In genomic region chr3:133476971-133477375, GRCh38 we compare ENCODE assay signal across 10 cellular contexts.
DNase-seq lines count a peak whose midpoint lies in the region; ATAC-seq and TF ChIP-seq lines count a peak whose summit lies in the region.
"Had no signal": no experiment of that assay in that cellular context is flagged by ENCODE, and none has a peak within 500 bp of the region (broad histone marks: within the 10 kb centered on the region; RNA-seq: fewer than 3 reads in every experiment).

No MANE protein-coding gene starts in this region.

- no peaks in the 10 kb centered on the region for H3K9me3 Mint-ChIP-seq in GM23338
- H3K9me3 Mint-ChIP-seq in stimulated activated naive B cell treated with anti-CD40 and anti-IgM and Interleukin-4, amounts not matched to agents 10 μg/mL and 1 μg/mL and 100 μg/mL, for 72 hours: no peaks in the 10 kb centered on the region
- H3K9me3 Mint-ChIP-seq: activated T-cell treated with anti-CD3 and anti-CD28 coated beads, Interleukin-2, amount 50 U/mL, for 72 hours had no signal

- no peak overlapping the region for H3K4me2 ChIP-seq in GM23338

- no peaks in the 10 kb centered on the region for H3F3A ChIP-seq in GM23338 (replicated peaks; ENCODE audit: low read depth)

- H2AFZ ChIP-seq in GM23338: peak overlapping the region; percentile 10; the same call in 1 of the 2 replicates

- H3K4me1 ChIP-seq in GM23338 (ENCODE audit: insufficient read depth): peaks cover 26% of the 10 kb centered on the region
- H3K4me1 ChIP-seq: prostate gland had no signal

- H3K36me3 ChIP-seq in GM23338 (ENCODE audit: insufficient read depth): no peaks in the 10 kb centered on the region
- H3K36me3 ChIP-seq: prostate gland had no signal

- H3K9me2 ChIP-seq in GM23338 (ENCODE audit: insufficient read depth): 0 out of 2 replicates have a peak, but pooled peaks cover 4% of the 10 kb centered on the region

- no peaks in the 10 kb centered on the region for H3K27me3 Mint-ChIP-seq in GM23338 (ENCODE audit: insufficient read depth, low read depth, poor library complexity)
- no peaks in the 10 kb centered on the region for H3K27me3 Mint-ChIP-seq in stimulated activated naive B cell treated with anti-CD40 and anti-IgM and Interleukin-4, amounts not matched to agents 10 μg/mL and 1 μg/mL and 100 μg/mL, for 72 hours

- TF ChIP-seq CTCF in GM23338 (conservative IDR thresholded peaks at IDR 0.05; ENCODE audit: low read depth in 2 of 2): no peak
- no peak for TF ChIP-seq CTCF in coronary artery (IDR thresholded peaks at IDR 0.05)

- no peak overlapping the region for H3K4me3 Mint-ChIP-seq in GM23338
- H3K4me3 Mint-ChIP-seq in stimulated activated naive B cell treated with anti-CD40 and anti-IgM and Interleukin-4, amounts not matched to agents 10 μg/mL and 1 μg/mL and 100 μg/mL, for 72 hours: no peak overlapping the region
- H3K4me3 Mint-ChIP-seq: activated T-cell treated with anti-CD3 and anti-CD28 coated beads, Interleukin-2, amount 50 U/mL, for 72 hours had no signal

- H3K79me2 ChIP-seq in GM23338 (replicated peaks; ENCODE audit: insufficient read depth): no peaks in the 10 kb centered on the region

- H3K27ac ChIP-seq in GM23338 (ENCODE audit: low read depth) (no peak overlapping the region), coronary artery (no peak overlapping the region)
- H3K27ac ChIP-seq: prostate gland had no signal

- H3K4me3 ChIP-seq in GM23338 (no peak overlapping the region), coronary artery (no peak overlapping the region)
- H3K4me3 ChIP-seq: prostate gland had no signal

- no peaks in the 10 kb centered on the region for H4K20me1 ChIP-seq in GM23338 (replicated peaks; ENCODE audit: insufficient read depth)

- no peaks in the 10 kb centered on the region for H3K36me3 Mint-ChIP-seq in GM23338 (ENCODE audit: low read depth)
- H3K36me3 Mint-ChIP-seq in stimulated activated naive B cell treated with anti-CD40 and anti-IgM and Interleukin-4, amounts not matched to agents 10 μg/mL and 1 μg/mL and 100 μg/mL, for 72 hours: no peaks in the 10 kb centered on the region

- no peak for DNase-seq in GM23338 (ENCODE audit: low spot score)
- DNase-seq in NCI-H2029 treated with DMSO at 0.1 percent for 48 hours (lab: John Stamatoyannopoulos, UW): peak; percentile 22
- DNase-seq in SK-N-DZ (ENCODE audit: low spot score): peak; percentile 81
- no peak for DNase-seq in stimulated activated naive B cell treated with anti-CD40 and anti-IgM and Interleukin-4, amounts not matched to agents 10 μg/mL and 1 μg/mL and 100 μg/mL, for 72 hours
- DNase-seq in coronary artery (ENCODE audit: low spot score): no peak
- no peak for DNase-seq in central memory CD4-positive, alpha-beta T cell
- DNase-seq: activated T-cell treated with anti-CD3 and anti-CD28 coated beads, Interleukin-2, amount 50 U/mL, for 72 hours had no signal

- H3K4me1 Mint-ChIP-seq in GM23338: peaks cover 36% of the 10 kb centered on the region
- peaks cover 59 to 76% of the 10 kb centered on the region in 2 donors for H3K4me1 Mint-ChIP-seq in stimulated activated naive B cell treated with anti-CD40 and anti-IgM and Interleukin-4, amounts not matched to agents 10 μg/mL and 1 μg/mL and 100 μg/mL, for 72 hours

- ATAC-seq in GM23338 (no peak), GM21367 (IDR thresholded peaks at IDR 0.05; ENCODE audit: unreplicated experiment) (no peak)
- no peak for ATAC-seq in stimulated activated naive B cell treated with anti-CD40 and anti-IgM and Interleukin-4, amounts not matched to agents 10 μg/mL and 1 μg/mL and 100 μg/mL, for 72 hours (replicated peaks)
- ATAC-seq: activated T-cell treated with anti-CD3 and anti-CD28 coated beads, Interleukin-2, amount 50 U/mL, for 72 hours; left lobe of liver had no signal

- no peak overlapping the region for H3K27ac Mint-ChIP-seq in GM23338
- peak overlapping the region; percentile 63 for H3K27ac Mint-ChIP-seq in stimulated activated naive B cell treated with anti-CD40 and anti-IgM and Interleukin-4, amounts not matched to agents 10 μg/mL and 1 μg/mL and 100 μg/mL, for 72 hours
- H3K27ac Mint-ChIP-seq: activated T-cell treated with anti-CD3 and anti-CD28 coated beads, Interleukin-2, amount 50 U/mL, for 72 hours had no signal

- H3K27me3 ChIP-seq in GM23338 (ENCODE audit: insufficient read depth): no peaks in the 10 kb centered on the region

TF ChIP-seq in GM23338, 12 proteins besides CTCF, POLR2A, EP300 and RAD21:
- TF ChIP-seq ZNF331 (CRISPR knock-in tag; IDR thresholded peaks at IDR 0.05; ENCODE audit: low read depth) (no peak), STAT1 (IDR thresholded peaks at IDR 0.05; ENCODE audit: unreplicated experiment) (no peak), NANOG (IDR thresholded peaks at IDR 0.05; ENCODE audit: borderline replicate concordance) (no peak), JUNB (IDR thresholded peaks at IDR 0.05; ENCODE audit: unreplicated experiment) (no peak), EZH2 (IDR thresholded peaks at IDR 0.05; ENCODE audit: low read depth, unreplicated experiment) (no peak)
- TF ChIP-seq, protein P1, sequence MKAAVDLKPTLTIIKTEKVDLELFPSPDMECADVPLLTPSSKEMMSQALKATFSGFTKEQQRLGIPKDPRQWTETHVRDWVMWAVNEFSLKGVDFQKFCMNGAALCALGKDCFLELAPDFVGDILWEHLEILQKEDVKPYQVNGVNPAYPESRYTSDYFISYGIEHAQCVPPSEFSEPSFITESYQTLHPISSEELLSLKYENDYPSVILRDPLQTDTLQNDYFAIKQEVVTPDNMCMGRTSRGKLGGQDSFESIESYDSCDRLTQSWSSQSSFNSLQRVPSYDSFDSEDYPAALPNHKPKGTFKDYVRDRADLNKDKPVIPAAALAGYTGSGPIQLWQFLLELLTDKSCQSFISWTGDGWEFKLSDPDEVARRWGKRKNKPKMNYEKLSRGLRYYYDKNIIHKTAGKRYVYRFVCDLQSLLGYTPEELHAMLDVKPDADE (IDR thresholded peaks at IDR 0.05): no peak

Comparison
In these comparisons a context has a peak if more than half of its experiments do, and no peak if none do; other contexts are left out.
1. DNase-seq: peak in NCI-H2029 treated with DMSO at 0.1 percent for 48 hours (single experiment) and SK-N-DZ (single experiment); none in GM23338 (single experiment), stimulated activated naive B cell treated with anti-CD40 and anti-IgM and Interleukin-4, amounts not matched to agents 10 μg/mL and 1 μg/mL and 100 μg/mL, for 72 hours (single experiment), coronary artery (single experiment) and central memory CD4-positive, alpha-beta T cell (single experiment).